In the genomic region with DNA sequence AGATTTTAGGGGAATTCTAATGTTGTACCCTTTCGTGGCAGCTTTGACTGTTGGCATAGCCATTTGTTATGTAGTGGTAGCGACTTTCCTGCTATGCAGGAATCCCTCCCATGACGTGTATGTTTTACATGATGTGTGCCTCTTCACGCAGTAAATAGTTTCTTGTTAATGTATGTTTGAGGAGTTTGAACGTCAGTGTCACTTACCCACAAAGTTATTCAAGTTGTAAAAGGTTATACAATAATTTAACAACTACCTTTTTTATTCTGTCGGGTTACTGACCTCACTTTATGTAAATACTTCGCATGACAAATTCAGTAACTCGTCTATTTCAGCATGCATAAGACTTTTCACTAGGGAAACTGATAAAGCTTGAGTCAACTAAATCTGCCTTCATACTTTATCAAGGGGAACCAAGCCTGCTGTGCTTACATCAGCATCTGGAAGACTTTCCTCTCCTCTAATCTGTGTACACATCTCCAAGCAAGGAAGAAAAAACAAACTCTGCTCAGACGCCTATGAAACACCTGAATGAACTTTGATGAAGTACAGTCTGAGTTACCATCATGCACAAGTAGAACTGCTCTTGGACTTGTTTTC, we compare ENCODE assay signal across 25 cellular contexts.
DNase-seq lines count a peak whose midpoint lies in the region; ATAC-seq and TF ChIP-seq lines count a peak whose summit lies in the region.
"Had no signal": no experiment of that assay in that cellular context is flagged by ENCODE, and none has a peak within 500 bp of the region (broad histone marks: within the 10 kb centered on the region; RNA-seq: fewer than 3 reads in every experiment).

No MANE protein-coding gene starts in this region.

- H3K4me3 ChIP-seq in choroid plexus epithelial cell (ENCODE audit: low read depth, low read length) (no peak overlapping the region), muscle layer of colon (ENCODE audit: low read depth in 1 of 2, low read length in 2 of 2) (no peak overlapping the region), aorta (ENCODE audit: low read length in 2 of 2) (no peak overlapping the region)
- H3K4me3 ChIP-seq: coronary artery, lung had no signal

- no peak overlapping the region for H3K4me3 Mint-ChIP-seq in immature natural killer cell
- no peak overlapping the region for H3K4me3 Mint-ChIP-seq in activated naive CD4-positive, alpha-beta T cell treated with anti-CD3 and anti-CD28 coated beads for 36 hours
- H3K4me3 Mint-ChIP-seq: activated B cell treated with CpG ODN at 0.5 μM for 24 hours; activated CD4-positive, alpha-beta memory T cell treated with anti-CD3 and anti-CD28 coated beads, Interleukin-2, amount 10 ng/mL, durations not matched to agents 7 days and 5 days; B cell; T-helper 2 cell treated with Interferon-gamma antibody and Interleukin-4, amounts not matched to agents 5 μg/mL and 100 μg/mL, for 36 hours had no signal

- H3K27me3 Mint-ChIP-seq in immature natural killer cell (ENCODE audit: low read depth in 3 of 3): peaks cover 0 to 5% (median 2%) of the 10 kb centered on the region in 3 donors
- H3K27me3 Mint-ChIP-seq in activated naive CD4-positive, alpha-beta T cell treated with anti-CD3 and anti-CD28 coated beads for 36 hours (ENCODE audit: low read depth): no peaks in the 10 kb centered on the region
- H3K27me3 Mint-ChIP-seq: activated B cell treated with CpG ODN at 0.5 μM for 24 hours; activated CD4-positive, alpha-beta memory T cell treated with anti-CD3 and anti-CD28 coated beads, Interleukin-2, amount 10 ng/mL, durations not matched to agents 7 days and 5 days; B cell had no signal

- no peaks in the 10 kb centered on the region for H3K9me3 Mint-ChIP-seq in immature natural killer cell
- H3K9me3 Mint-ChIP-seq in activated naive CD4-positive, alpha-beta T cell treated with anti-CD3 and anti-CD28 coated beads for 36 hours: no peaks in the 10 kb centered on the region
- H3K9me3 Mint-ChIP-seq: activated B cell treated with CpG ODN at 0.5 μM for 24 hours; activated CD4-positive, alpha-beta memory T cell treated with anti-CD3 and anti-CD28 coated beads, Interleukin-2, amount 10 ng/mL, durations not matched to agents 7 days and 5 days; T-helper 2 cell treated with Interferon-gamma antibody and Interleukin-4, amounts not matched to agents 5 μg/mL and 100 μg/mL, for 36 hours had no signal

- intact Hi-C loops in aorta (cut with DNase I): no loop called here
- intact Hi-C loops in activated naive CD4-positive, alpha-beta T cell treated with anti-CD3 and anti-CD28 coated beads for 36 hours (cut with micrococcal nuclease): no loop called here

- H3K4me1 ChIP-seq in muscle layer of colon (ENCODE audit: insufficient read depth, low read length) (peaks cover 13% of the 10 kb centered on the region), aorta (ENCODE audit: control insufficient read depth in 1 of 2, insufficient read depth in 2 of 2, low read length in 2 of 2) (no peaks in the 10 kb centered on the region)

- H3K36me3 ChIP-seq in muscle layer of colon (ENCODE audit: insufficient read depth, low read length) (no peaks in the 10 kb centered on the region), aorta (ENCODE audit: control insufficient read depth in 1 of 2, insufficient read depth in 2 of 2, low read length in 1 of 2) (no peaks in the 10 kb centered on the region)

- peak; percentile 40 for ATAC-seq in aorta (ENCODE audit: low FRiP score)
- ATAC-seq: HCT116, right cardiac atrium had no signal

- CTCF ChIA-PET in activated naive CD4-positive, alpha-beta T cell treated with anti-CD3 and anti-CD28 coated beads for 36 hours (lab: Charles Lee): no interaction called here

- peak overlapping the region; percentile 34 for H3K27ac ChIP-seq in muscle layer of colon (ENCODE audit: low read depth, low read length)
- H3K27ac ChIP-seq in aorta (ENCODE audit: low read depth in 1 of 2, low read length in 2 of 2): no peak overlapping the region
- H3K27ac ChIP-seq: coronary artery had no signal

- H3K9me3 ChIP-seq in muscle layer of colon (ENCODE audit: low read length) (no peaks in the 10 kb centered on the region), aorta (ENCODE audit: control insufficient read depth, low read length) (no peaks in the 10 kb centered on the region)
- H3K9me3 ChIP-seq: SK-N-SH had no signal

- WGBS in aorta, 2 donors: 23 to 26% methylated on average over 9 of the region's 9 CpGs

- peaks cover 0 to 21% (median 0%) of the 10 kb centered on the region in 3 donors for H3K36me3 Mint-ChIP-seq in immature natural killer cell
- H3K36me3 Mint-ChIP-seq in activated naive CD4-positive, alpha-beta T cell treated with anti-CD3 and anti-CD28 coated beads for 36 hours (ENCODE audit: low read depth): peaks cover 3% of the 10 kb centered on the region

- H3K27me3 ChIP-seq in muscle layer of colon (ENCODE audit: control insufficient read depth in 1 of 2, insufficient read depth in 2 of 2, low read length in 2 of 2): no peaks in the 10 kb centered on the region
- no peaks in the 10 kb centered on the region for H3K27me3 ChIP-seq in aorta (ENCODE audit: control insufficient read depth in 1 of 2, insufficient read depth in 2 of 2, low read length in 1 of 2)

- H3K4me1 Mint-ChIP-seq in immature natural killer cell: no peaks in the 10 kb centered on the region
- no peaks in the 10 kb centered on the region for H3K4me1 Mint-ChIP-seq in activated naive CD4-positive, alpha-beta T cell treated with anti-CD3 and anti-CD28 coated beads for 36 hours (ENCODE audit: low read depth)
- H3K4me1 Mint-ChIP-seq: activated B cell treated with CpG ODN at 0.5 μM for 24 hours; activated CD4-positive, alpha-beta memory T cell treated with anti-CD3 and anti-CD28 coated beads, Interleukin-2, amount 10 ng/mL, durations not matched to agents 7 days and 5 days; B cell had no signal

- TF ChIP-seq CTCF in choroid plexus epithelial cell (conservative IDR thresholded peaks at IDR 0.05; ENCODE audit: low read depth, low read length): no peak

- H3K27ac Mint-ChIP-seq in immature natural killer cell: no peak overlapping the region
- no peak overlapping the region for H3K27ac Mint-ChIP-seq in activated naive CD4-positive, alpha-beta T cell treated with anti-CD3 and anti-CD28 coated beads for 36 hours
- H3K27ac Mint-ChIP-seq: activated B cell treated with CpG ODN at 0.5 μM for 24 hours; activated CD4-positive, alpha-beta memory T cell treated with anti-CD3 and anti-CD28 coated beads, Interleukin-2, amount 10 ng/mL, durations not matched to agents 7 days and 5 days; B cell; T-helper 2 cell treated with Interferon-gamma antibody and Interleukin-4, amounts not matched to agents 5 μg/mL and 100 μg/mL, for 36 hours had no signal

- DNase-seq in NCI-H460 (ENCODE audit: extremely low read depth, low read depth) (peak; percentile 69), choroid plexus epithelial cell (ENCODE audit: low read depth) (peak; percentile 77), aorta (no peak), immature natural killer cell (no peak), NCI-H2081 (lab: John Stamatoyannopoulos, UW) (no peak)
- DNase-seq in activated naive CD4-positive, alpha-beta T cell treated with anti-CD3 and anti-CD28 coated beads for 36 hours: no peak
- DNase-seq: activated B cell treated with CpG ODN at 0.5 μM for 24 hours; activated CD4-positive, alpha-beta memory T cell treated with anti-CD3 and anti-CD28 coated beads, Interleukin-2, amount 10 ng/mL, durations not matched to agents 7 days and 5 days; activated T-cell treated with anti-CD3 and anti-CD28 coated beads for 4 hours; Calu3; hippocampal formation; islet precursor cell; Kasumi-1; NCI-H1092 treated with DMSO at 0.1 percent for 48 hours; NCI-H526 treated with DMSO at 0.1 percent for 48 hours; nucleus accumbens; right cardiac atrium; RPMI8226; SK-N-SH had no signal

- H3K9ac ChIP-seq in muscle layer of colon (ENCODE audit: low read length): no peak overlapping the region
- H3K9ac ChIP-seq: SK-N-SH had no signal

Comparison
In these comparisons a context has a peak if more than half of its experiments do, and no peak if none do; other contexts are left out.
1. DNase-seq: peak in NCI-H460 (single experiment) and choroid plexus epithelial cell (single experiment); none in aorta (0 of 2), immature natural killer cell (0 of 3), NCI-H2081 (0 of 2) and activated naive CD4-positive, alpha-beta T cell treated with anti-CD3 and anti-CD28 coated beads for 36 hours (single experiment).